Comparison of ENCODE assay signal across 8 cellular contexts in the genomic region with DNA sequence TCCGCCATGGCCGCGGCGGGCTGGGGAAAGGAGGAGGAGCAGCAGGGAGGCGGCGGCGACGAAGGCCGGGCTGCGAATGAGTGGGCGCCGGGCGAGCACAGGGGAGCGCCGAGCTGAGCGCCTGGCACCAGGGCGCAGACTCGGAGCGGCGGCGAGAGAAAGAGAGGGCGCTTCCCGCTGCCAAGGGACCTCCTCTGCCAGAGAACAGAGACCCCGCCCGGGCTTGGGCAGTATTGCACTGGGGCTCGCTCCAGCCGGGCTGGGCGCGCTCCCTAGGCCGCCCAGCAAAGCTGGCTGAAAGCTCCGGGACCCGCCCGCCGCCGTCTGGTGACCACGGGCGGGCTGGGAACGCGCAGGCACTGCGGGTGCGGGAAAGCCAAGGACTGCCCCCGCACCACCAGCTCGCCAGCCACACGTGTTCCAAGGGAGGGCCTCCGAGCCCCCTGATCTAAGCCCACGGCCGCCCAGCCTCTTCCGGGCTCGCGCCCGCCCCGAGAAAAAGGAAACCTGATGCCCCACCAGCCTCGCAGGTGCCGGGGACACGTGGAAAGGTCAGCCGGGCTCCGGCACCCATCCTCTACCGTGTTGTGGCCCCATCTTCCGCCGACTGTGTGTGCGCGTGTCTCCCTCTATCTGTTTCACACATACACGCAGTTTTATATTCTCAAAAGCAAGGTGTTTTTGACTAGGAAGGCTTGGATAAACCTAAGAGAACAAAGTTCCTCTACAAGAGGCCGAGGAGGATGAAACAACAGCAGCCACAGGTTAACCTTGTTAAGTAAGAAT. TPM values are rescaled to one million over a fixed set of nuclear protein-coding genes. Genes with fewer than 3 reads are reported as not detected.
DNase-seq lines count a peak whose midpoint lies in the region; ATAC-seq, FAIRE-seq and TF ChIP-seq lines count a peak whose summit lies in the region.

Gene CCDC6, minus strand, starts transcription at position 140 of the 786 bp plus-strand sequence. Its CDS starts 132 bp downstream, at position 8.

- peak within 1 kb of the TSS; percentile 95 for H3K27ac ChIP-seq in keratinocyte (ENCODE audit: control insufficient read depth, insufficient read depth, low read length)

- H3K9me3 ChIP-seq in keratinocyte (ENCODE audit: control insufficient read depth, low read depth, low read length), result no peaks in the 10 kb centered on the region

- H4K20me1 ChIP-seq in keratinocyte (ENCODE audit: control insufficient read depth, extremely low read depth, insufficient read depth, low read length), result peaks cover 13% of the 10 kb centered on the region

- ATAC-seq in GM19023 (IDR thresholded peaks at IDR 0.05; ENCODE audit: unreplicated experiment) (peak; percentile 81), HG03280 (IDR thresholded peaks at IDR 0.05; ENCODE audit: unreplicated experiment) (peak; percentile 87)

- dilution Hi-C loops in keratinocyte (cut with MboI; ENCODE audit: extremely low pct_ligation_motif_present, low sequenced_read_pairs), result no loop called here

- peak within 1 kb of the TSS; percentile 94 for H3K4me3 ChIP-seq in AG10803 (ENCODE audit: low read length)
- peak within 1 kb of the TSS; percentile 92 to 94 (median 92) for H3K4me3 ChIP-seq in keratinocyte (ENCODE audit: control insufficient read depth in 2 of 3, extremely low read depth in 1 of 3, insufficient read depth in 2 of 3, low read depth in 1 of 3, low read length in 3 of 3)

- H3K4me2 ChIP-seq in keratinocyte (ENCODE audit: control insufficient read depth, extremely low read depth, insufficient read depth, low read depth, low read length), result peak within 1 kb of the TSS; percentile 100

- peak; percentile 64 for TF ChIP-seq CTCF in AG10803 (conservative IDR thresholded peaks at IDR 0.05; ENCODE audit: low read length)
- peak; percentile 40 to 88 (median 80) for TF ChIP-seq CTCF in keratinocyte (optimal IDR thresholded peaks at IDR 0.05 in 1 of 3, IDR thresholded peaks at IDR 0.05 in 1 of 3, conservative IDR thresholded peaks at IDR 0.05 in 1 of 3; ENCODE audit: extremely low read depth in 1 of 3, insufficient read depth in 2 of 3, low read length in 3 of 3)

- peak within 1 kb of the TSS; percentile 89 for H2AFZ ChIP-seq in keratinocyte (ENCODE audit: control insufficient read depth, low read length)

- H3K36me3 ChIP-seq in keratinocyte (ENCODE audit: control insufficient read depth in 2 of 2, extremely low read depth in 1 of 2, insufficient read depth in 2 of 2, low read length in 2 of 2), result no peaks in the 10 kb centered on the region

- H3K27me3 ChIP-seq in keratinocyte (ENCODE audit: control insufficient read depth, extremely low read depth, insufficient read depth, low read length), result no peaks in the 10 kb centered on the region

- H3K9ac ChIP-seq in keratinocyte (ENCODE audit: control insufficient read depth, extremely low read depth, insufficient read depth, low read length), result peak within 1 kb of the TSS; percentile 97

- peaks cover 45% of the 10 kb centered on the region for H3K79me2 ChIP-seq in keratinocyte (ENCODE audit: control insufficient read depth, insufficient read depth, low read length)

- H3K9me1 ChIP-seq in keratinocyte (ENCODE audit: control insufficient read depth, extremely low read depth, insufficient read depth, low read length), result peaks cover 3% of the 10 kb centered on the region

- FAIRE-seq in keratinocyte (lab: Jason Lieb, UNC), result no peak

- H3K4me1 ChIP-seq in keratinocyte (ENCODE audit: control insufficient read depth, extremely low read depth, insufficient read depth, low read length), result peaks cover 59% of the 10 kb centered on the region

- DNase-seq in AG10803 (ENCODE audit: low read depth), result peak; percentile 91
- peak; percentile 86 for DNase-seq in NCI-H345 (lab: John Stamatoyannopoulos, UW)
- DNase-seq in activated CD4-positive, CD25-positive, alpha-beta regulatory T cell (lab: John Stamatoyannopoulos, UW), result peak; percentile 79 to 85 (median 84)
- peak; percentile 92 for DNase-seq in central memory CD4-positive, alpha-beta T cell
- no peak for DNase-seq in keratinocyte (ENCODE audit: low read depth, low spot score)
- peak; percentile 81 to 89 for DNase-seq in stimulated activated CD4-positive, alpha-beta T cell treated with anti-CD3 and anti-CD28 coated beads, Interleukin-15, amount 100 ng/mL, for 1 hour (ENCODE audit: low read depth in 1 of 2, low spot score in 1 of 2)

RNA-seq across cellular contexts. Expression of gene CCDC6, which starts in this region (rescaled TPM):
- 33.1 to 46.5 TPM (median 34.8 TPM) in 3 replicates for polyA plus RNA-seq in keratinocyte
- polyA plus RNA-seq in keratinocyte (2011; ENCODE audit: low read depth), result 16.9 TPM
- polyA plus RNA-seq in keratinocyte (2011; cell fraction: cytosol; rRNA removed), result 35.8 and 62.9 TPM in 2 replicates
- 28.2 and 30.2 TPM in 2 replicates for polyA plus RNA-seq in keratinocyte (2011; cell fraction: nucleus; rRNA removed)
- polyA plus RNA-seq in keratinocyte (2012; ENCODE audit: low replicate concordance), result 28.0 and 31.4 TPM in 2 replicates
- 25.4 to 88.4 TPM (median 64.0 TPM) in 3 replicates for polyA minus RNA-seq in keratinocyte
- polyA minus RNA-seq in keratinocyte (2011; cell fraction: cytosol; rRNA and poly(A)+ RNA removed), result 70.2 TPM
- 33.1 and 66.2 TPM in 2 replicates for polyA minus RNA-seq in keratinocyte (2011; cell fraction: nucleus; rRNA and poly(A)+ RNA removed)
